In genomic region chr18:1036926-1037325, GRCh38 we compare ENCODE assay signal across 29 cellular contexts.
"Had no signal": no experiment of that assay in that cellular context is flagged by ENCODE, and none has a peak within 500 bp of the region (broad histone marks: within the 10 kb centered on the region; RNA-seq: fewer than 3 reads in every experiment).

No MANE protein-coding gene starts in this region.

- FAIRE-seq: endometrium had no signal

- ATAC-seq: activated naive CD4-positive, alpha-beta T cell treated with anti-CD3 and anti-CD28 coated beads, Interleukin-2, amount 50 U/mL, for 72 hours; activated T-cell treated with anti-CD3 and anti-CD28 coated beads, Interleukin-2, amount 50 U/mL, for 72 hours; gastroesophageal sphincter; heart right ventricle had no signal

- H3K27ac ChIP-seq: ascending aorta, breast epithelium, cardiac muscle cell, colonic mucosa, epithelial cell of prostate, esophagus squamous epithelium, gastroesophageal sphincter, heart right ventricle had no signal

- H3K36me3 ChIP-seq: ascending aorta, breast epithelium, cardiac muscle cell, colonic mucosa, esophagus squamous epithelium, gastroesophageal sphincter, heart right ventricle had no signal

- H3K4me3 ChIP-seq: ascending aorta, breast epithelium, cardiac muscle cell, colonic mucosa, esophagus squamous epithelium, gastroesophageal sphincter, heart right ventricle had no signal

- H3K4me1 ChIP-seq: ascending aorta, breast epithelium, colonic mucosa, esophagus squamous epithelium, gastroesophageal sphincter, heart right ventricle had no signal

- H3K9me3 ChIP-seq: ascending aorta, colonic mucosa, esophagus squamous epithelium, gastroesophageal sphincter had no signal

- H3K4me1 Mint-ChIP-seq: activated CD4-positive, alpha-beta memory T cell treated with anti-CD3 and anti-CD28 coated beads, Interleukin-2, amount 10 ng/mL, durations not matched to agents 7 days and 5 days; activated CD4-positive, alpha-beta T cell treated with anti-CD3 and anti-CD28 coated beads, Interleukin-2, amount 10 ng/mL, durations not matched to agents 7 days and 5 days; activated naive CD4-positive, alpha-beta T cell treated with anti-CD3 and anti-CD28 coated beads, Interleukin-2, amount 10 ng/mL, durations not matched to agents 7 days and 5 days; activated naive CD8-positive, alpha-beta T cell treated with anti-CD3 and anti-CD28 coated beads, Interleukin-2, amount 10 ng/mL, durations not matched to agents 7 days and 5 days had no signal

- H3K9me3 Mint-ChIP-seq: activated CD4-positive, alpha-beta memory T cell treated with anti-CD3 and anti-CD28 coated beads, Interleukin-2, amount 10 ng/mL, durations not matched to agents 7 days and 5 days; activated T-cell treated with anti-CD3 and anti-CD28 coated beads, Interleukin-2, amount 50 U/mL, for 24 hours had no signal

- H3K27ac Mint-ChIP-seq: activated CD4-positive, alpha-beta memory T cell treated with anti-CD3 and anti-CD28 coated beads, Interleukin-2, amount 10 ng/mL, durations not matched to agents 7 days and 5 days; activated CD4-positive, alpha-beta T cell treated with anti-CD3 and anti-CD28 coated beads, Interleukin-2, amount 10 ng/mL, durations not matched to agents 7 days and 5 days; activated naive CD4-positive, alpha-beta T cell treated with anti-CD3 and anti-CD28 coated beads, Interleukin-2, amount 10 ng/mL, durations not matched to agents 7 days and 5 days; activated naive CD4-positive, alpha-beta T cell treated with anti-CD3 and anti-CD28 coated beads, Interleukin-2, amount 50 U/mL, for 72 hours; activated naive CD8-positive, alpha-beta T cell treated with anti-CD3 and anti-CD28 coated beads, Interleukin-2, amount 10 ng/mL, durations not matched to agents 7 days and 5 days; activated T-cell treated with anti-CD3 and anti-CD28 coated beads, Interleukin-2, amount 50 U/mL, for 24 hours; activated T-cell treated with anti-CD3 and anti-CD28 coated beads, Interleukin-2, amount 50 U/mL, for 72 hours had no signal

- H3K27me3 Mint-ChIP-seq: activated CD4-positive, alpha-beta memory T cell treated with anti-CD3 and anti-CD28 coated beads, Interleukin-2, amount 10 ng/mL, durations not matched to agents 7 days and 5 days; activated naive CD4-positive, alpha-beta T cell treated with anti-CD3 and anti-CD28 coated beads, Interleukin-2, amount 10 ng/mL, durations not matched to agents 7 days and 5 days; activated naive CD8-positive, alpha-beta T cell treated with anti-CD3 and anti-CD28 coated beads, Interleukin-2, amount 10 ng/mL, durations not matched to agents 7 days and 5 days; brain had no signal

- H3K4me3 Mint-ChIP-seq: activated CD4-positive, alpha-beta memory T cell treated with anti-CD3 and anti-CD28 coated beads, Interleukin-2, amount 10 ng/mL, durations not matched to agents 7 days and 5 days; activated CD4-positive, alpha-beta T cell treated with anti-CD3 and anti-CD28 coated beads, Interleukin-2, amount 10 ng/mL, durations not matched to agents 7 days and 5 days; activated naive CD4-positive, alpha-beta T cell treated with anti-CD3 and anti-CD28 coated beads, Interleukin-2, amount 10 ng/mL, durations not matched to agents 7 days and 5 days; activated naive CD8-positive, alpha-beta T cell treated with anti-CD3 and anti-CD28 coated beads, Interleukin-2, amount 10 ng/mL, durations not matched to agents 7 days and 5 days; activated T-cell treated with anti-CD3 and anti-CD28 coated beads, Interleukin-2, amount 50 U/mL, for 24 hours; activated T-cell treated with anti-CD3 and anti-CD28 coated beads, Interleukin-2, amount 50 U/mL, for 72 hours; brain had no signal

- H3K27me3 ChIP-seq: ascending aorta, breast epithelium, cardiac muscle cell, colonic mucosa, esophagus squamous epithelium, heart right ventricle had no signal

- H3K36me3 Mint-ChIP-seq: activated naive CD4-positive, alpha-beta T cell treated with anti-CD3 and anti-CD28 coated beads, Interleukin-2, amount 10 ng/mL, durations not matched to agents 7 days and 5 days; activated naive CD8-positive, alpha-beta T cell treated with anti-CD3 and anti-CD28 coated beads, Interleukin-2, amount 10 ng/mL, durations not matched to agents 7 days and 5 days had no signal

- DNase-seq: activated CD4-positive, alpha-beta memory T cell treated with anti-CD3 and anti-CD28 coated beads, Interleukin-2, amount 10 ng/mL, durations not matched to agents 7 days and 5 days; activated CD4-positive, alpha-beta T cell treated with anti-CD3 and anti-CD28 coated beads for 1 hour; activated CD4-positive, alpha-beta T cell treated with anti-CD3 and anti-CD28 coated beads for 4 hours; activated CD4-positive, alpha-beta T cell treated with anti-CD3 and anti-CD28 coated beads, Interleukin-2, amount 10 ng/mL, durations not matched to agents 7 days and 5 days; activated CD4-positive, alpha-beta T cell treated with anti-CD3 and anti-CD28 coated beads, Interleukin-2, amount 50 U/mL, for 4 hours; activated CD8-positive, alpha-beta memory T cell treated with anti-CD3 and anti-CD28 coated beads, Interleukin-2, amount 50 U/mL, for 48 hours; activated gamma-delta T cell; activated naive CD4-positive, alpha-beta T cell; activated naive CD4-positive, alpha-beta T cell treated with anti-CD3 and anti-CD28 coated beads, Interleukin-2, amount 10 ng/mL, durations not matched to agents 7 days and 5 days; activated naive CD8-positive, alpha-beta T cell treated with anti-CD3 and anti-CD28 coated beads, Interleukin-2, amount 10 ng/mL, durations not matched to agents 7 days and 5 days; activated T-cell treated with anti-CD3 and anti-CD28 coated beads for 4 hours; activated T-cell treated with anti-CD3 and anti-CD28 coated beads, Interleukin-2, amount 50 U/mL, for 24 hours; activated T-cell treated with anti-CD3 and anti-CD28 coated beads, Interleukin-2, amount 50 U/mL, for 72 hours; central memory CD4-positive, alpha-beta T cell; cerebellar nuclear complex; colonic mucosa; effector CD8-positive, alpha-beta T cell; esophagus squamous epithelium; foreskin melanocyte; heart right ventricle; T-helper 2 cell had no signal
